21 cellular contexts compared by ENCODE assay signal in the genomic region with DNA sequence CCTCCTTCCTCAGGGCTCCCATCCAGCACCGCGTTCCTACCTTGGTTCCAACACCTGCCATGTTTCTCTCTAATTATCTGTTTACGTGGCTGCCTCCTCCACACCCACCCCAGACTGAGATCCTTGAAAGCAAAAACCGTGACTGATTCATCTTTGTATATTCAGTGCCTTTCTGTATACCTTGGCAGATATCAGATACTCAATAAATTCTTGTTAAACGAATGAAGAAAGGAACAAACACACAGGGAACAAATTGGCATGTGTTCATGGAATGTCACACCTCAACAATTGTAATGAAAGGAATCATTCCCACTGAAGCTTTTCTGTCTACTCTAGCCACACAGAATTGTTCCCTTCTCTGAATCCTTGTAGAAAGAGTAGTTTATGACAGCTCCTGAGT. TPM values are rescaled to one million over a fixed set of nuclear protein-coding genes. Genes with fewer than 3 reads are reported as not detected.
"Had no signal": no experiment of that assay in that cellular context is flagged by ENCODE, and none has a peak within 500 bp of the region (broad histone marks: within the 10 kb centered on the region; RNA-seq: fewer than 3 reads in every experiment).

No MANE protein-coding gene starts in this region.

- DNase-seq: activated B cell treated with CpG ODN at 0.5 μM for 24 hours; activated CD4-positive, alpha-beta T cell treated with anti-CD3 and anti-CD28 coated beads for 48 hours; activated naive CD4-positive, alpha-beta T cell treated with Interleukin-2 at 50 U/mL for 16 hours; anterior cingulate cortex; cerebellar nuclear complex; effector CD8-positive, alpha-beta T cell; esophagus squamous epithelium; left ventricle myocardium inferior; naive thymus-derived CD8-positive, alpha-beta T cell; posterior cingulate gyrus; stimulated activated CD4-positive, alpha-beta T cell treated with anti-CD3 and anti-CD28 coated beads, Interleukin-2, amount 100 ng/mL, for 48 hours; stimulated activated naive B cell treated with anti-CD40 and anti-IgM and Interleukin-4, amounts not matched to agents 10 μg/mL and 1 μg/mL and 100 μg/mL, for 72 hours; tibial artery; uterus had no signal

- H3K4me3 ChIP-seq: breast epithelium, esophagus squamous epithelium, left ventricle myocardium inferior, right atrium auricular region, tibial artery, uterus had no signal

- H3K36me3 Mint-ChIP-seq: memory B cell; naive thymus-derived CD8-positive, alpha-beta T cell; stimulated activated naive B cell treated with anti-CD40 and anti-IgM and Interleukin-4, amounts not matched to agents 10 μg/mL and 1 μg/mL and 100 μg/mL, for 72 hours had no signal

- H3K27ac ChIP-seq: breast epithelium, left ventricle myocardium inferior, neutrophil, right atrium auricular region, tibial artery, uterus had no signal

- H3K27ac Mint-ChIP-seq: activated B cell treated with CpG ODN at 0.5 μM for 24 hours; activated T-helper 17 cell treated with anti-CD3 and anti-CD28 coated beads, Interleukin-2, amount 50 U/mL, for 72 hours; memory B cell; naive thymus-derived CD8-positive, alpha-beta T cell; stimulated activated naive B cell treated with anti-CD40 and anti-IgM and Interleukin-4, amounts not matched to agents 10 μg/mL and 1 μg/mL and 100 μg/mL, for 72 hours had no signal

- H3K4me1 ChIP-seq: breast epithelium, right atrium auricular region, tibial artery, uterus had no signal

- ATAC-seq: activated T-helper 17 cell treated with anti-CD3 and anti-CD28 coated beads, Interleukin-2, amount 50 U/mL, for 72 hours; naive thymus-derived CD8-positive, alpha-beta T cell; stimulated activated naive B cell treated with anti-CD40 and anti-IgM and Interleukin-4, amounts not matched to agents 10 μg/mL and 1 μg/mL and 100 μg/mL, for 72 hours had no signal

- H3K27me3 ChIP-seq: right atrium auricular region, tibial artery, uterus had no signal

- H3K4me1 Mint-ChIP-seq: activated B cell treated with CpG ODN at 0.5 μM for 24 hours; activated T-helper 17 cell treated with anti-CD3 and anti-CD28 coated beads, Interleukin-2, amount 50 U/mL, for 72 hours; memory B cell; stimulated activated naive B cell treated with anti-CD40 and anti-IgM and Interleukin-4, amounts not matched to agents 10 μg/mL and 1 μg/mL and 100 μg/mL, for 72 hours had no signal

- H3K36me3 ChIP-seq: breast epithelium, esophagus squamous epithelium, left ventricle myocardium inferior, neutrophil, right atrium auricular region, tibial artery, uterus had no signal

- H3K4me3 Mint-ChIP-seq: activated B cell treated with CpG ODN at 0.5 μM for 24 hours; activated T-helper 17 cell treated with anti-CD3 and anti-CD28 coated beads, Interleukin-2, amount 50 U/mL, for 72 hours; memory B cell; naive thymus-derived CD8-positive, alpha-beta T cell; stimulated activated naive B cell treated with anti-CD40 and anti-IgM and Interleukin-4, amounts not matched to agents 10 μg/mL and 1 μg/mL and 100 μg/mL, for 72 hours had no signal

- H3K9me3 Mint-ChIP-seq: activated B cell treated with CpG ODN at 0.5 μM for 24 hours; activated T-helper 17 cell treated with anti-CD3 and anti-CD28 coated beads, Interleukin-2, amount 50 U/mL, for 72 hours; memory B cell; stimulated activated naive B cell treated with anti-CD40 and anti-IgM and Interleukin-4, amounts not matched to agents 10 μg/mL and 1 μg/mL and 100 μg/mL, for 72 hours had no signal

- H3K9me3 ChIP-seq: breast epithelium, esophagus squamous epithelium, left ventricle myocardium inferior, neutrophil, right atrium auricular region, tibial artery, uterus had no signal

RNA-seq across cellular contexts. Expression of gene LRRC55, which starts 20.4 kb away (rescaled TPM):
- total RNA-seq: activated B cell treated with CpG ODN at 0.5 μM for 24 hours; activated T-helper 17 cell treated with anti-CD3 and anti-CD28 coated beads, Interleukin-2, amount 50 U/mL, for 72 hours; breast epithelium; endothelial cell of umbilical vein; fibroblast of villous mesenchyme; naive thymus-derived CD8-positive, alpha-beta T cell; right atrium auricular region had no signal
